Comparison of ENCODE assay signal across 30 cellular contexts in genomic region chr3:80158332-80158731, GRCh38.
"Had no signal": no experiment of that assay in that cellular context is flagged by ENCODE, and none has a peak within 500 bp of the region (broad histone marks: within the 10 kb centered on the region; RNA-seq: fewer than 3 reads in every experiment).

No MANE protein-coding gene starts in this region.

- H2AFZ ChIP-seq: neural progenitor cell, parathyroid adenoma had no signal

- H3K9me3 Mint-ChIP-seq: nephron, neural progenitor cell had no signal

- FAIRE-seq: urothelium cell line had no signal

- ATAC-seq: natural killer cell; psoas muscle; right cardiac atrium; sciatic nerve; stimulated activated naive B cell treated with anti-CD40 and anti-IgM and Interleukin-4, amounts not matched to agents 10 μg/mL and 1 μg/mL and 100 μg/mL, for 72 hours had no signal

- H3K9me3 ChIP-seq: ovary, psoas muscle, thoracic aorta, thyroid gland, tibial nerve, upper lobe of left lung, vagina had no signal

- H3K27ac Mint-ChIP-seq: natural killer cell; nephron; neural progenitor cell; progenitor cell of endocrine pancreas; stimulated activated naive B cell treated with anti-CD40 and anti-IgM and Interleukin-4, amounts not matched to agents 10 μg/mL and 1 μg/mL and 100 μg/mL, for 72 hours; stimulated activated naive CD8-positive, alpha-beta T cell treated with anti-CD3 and anti-CD28 coated beads, Interleukin-15, Interleukin-2, amounts not matched to agents 100 ng/mL and 50 ng/mL, for 24 hours had no signal

- H3K27me3 Mint-ChIP-seq: progenitor cell of endocrine pancreas; stimulated activated naive B cell treated with anti-CD40 and anti-IgM and Interleukin-4, amounts not matched to agents 10 μg/mL and 1 μg/mL and 100 μg/mL, for 72 hours; stimulated activated naive CD8-positive, alpha-beta T cell treated with anti-CD3 and anti-CD28 coated beads, Interleukin-15, Interleukin-2, amounts not matched to agents 100 ng/mL and 50 ng/mL, for 24 hours had no signal

- H3K4me3 ChIP-seq: neural progenitor cell, ovary, psoas muscle, skin epidermis, smooth muscle cell, spleen, stomach, thoracic aorta, thyroid gland, tibial nerve, upper lobe of left lung, vagina had no signal

- H3K36me3 ChIP-seq: neural progenitor cell, ovary, spleen, stomach, thoracic aorta, thyroid gland, tibial nerve, upper lobe of left lung, vagina had no signal

- H3K79me2 ChIP-seq: parathyroid adenoma had no signal

- H3K9ac ChIP-seq: neural progenitor cell, parathyroid adenoma had no signal

- H3K4me1 Mint-ChIP-seq: natural killer cell; nephron; neural progenitor cell; stimulated activated naive B cell treated with anti-CD40 and anti-IgM and Interleukin-4, amounts not matched to agents 10 μg/mL and 1 μg/mL and 100 μg/mL, for 72 hours had no signal

- H3K36me3 Mint-ChIP-seq: neural progenitor cell; stimulated activated naive B cell treated with anti-CD40 and anti-IgM and Interleukin-4, amounts not matched to agents 10 μg/mL and 1 μg/mL and 100 μg/mL, for 72 hours had no signal

- H3K4me2 ChIP-seq: neural progenitor cell, smooth muscle cell had no signal

- H3K4me1 ChIP-seq: neural progenitor cell, parathyroid adenoma, psoas muscle, spleen, stomach, thyroid gland, upper lobe of left lung, vagina had no signal

- DNase-seq: natural killer cell; occipital lobe; ovary; posterior cingulate gyrus; psoas muscle; right cardiac atrium; spleen; stimulated activated CD4-positive, alpha-beta T cell treated with anti-CD3 and anti-CD28 coated beads, Interleukin-12 subunit alpha, Interleukin-12 subunit beta, amount 100 ng/mL, for 4 hours; stimulated activated CD4-positive, alpha-beta T cell treated with anti-CD3 and anti-CD28 coated beads, Interleukin-1b, Interleukin-23, amount 100 ng/mL, for 48 hours; stimulated activated CD4-positive, alpha-beta T cell treated with anti-CD3 and anti-CD28 coated beads, Interleukin-4, amount 100 ng/mL, for 1 hour; stimulated activated CD4-positive, alpha-beta T cell treated with anti-CD3 and anti-CD28 coated beads, Interleukin-4, amount 100 ng/mL, for 4 hours; stimulated activated CD8-positive, alpha-beta memory T cell treated with anti-CD3 and anti-CD28 coated beads, Interleukin-4, amount 100 ng/mL, for 48 hours; stimulated activated naive B cell treated with anti-CD40 and anti-IgM and Interleukin-4, amounts not matched to agents 10 μg/mL and 1 μg/mL and 100 μg/mL, for 72 hours; stimulated activated naive CD4-positive, alpha-beta T cell treated with Interleukin-2 at 50 U/mL for 16 hours; stomach; thyroid gland; trophoblast cell; upper lobe of left lung had no signal

- H3K4me3 Mint-ChIP-seq: natural killer cell; nephron; neural progenitor cell; stimulated activated naive B cell treated with anti-CD40 and anti-IgM and Interleukin-4, amounts not matched to agents 10 μg/mL and 1 μg/mL and 100 μg/mL, for 72 hours; stimulated activated naive CD8-positive, alpha-beta T cell treated with anti-CD3 and anti-CD28 coated beads, Interleukin-15, Interleukin-2, amounts not matched to agents 100 ng/mL and 50 ng/mL, for 24 hours had no signal

- H3K27ac ChIP-seq: neural progenitor cell, ovary, parathyroid adenoma, psoas muscle, skin epidermis, spleen, stomach, thoracic aorta, thyroid gland, tibial nerve, upper lobe of left lung, vagina had no signal

- H3K27me3 ChIP-seq: neural progenitor cell, ovary, spleen, stomach, thyroid gland, tibial nerve, upper lobe of left lung, vagina had no signal
